1 cellular context compared by ENCODE assay signal in the genomic region with DNA sequence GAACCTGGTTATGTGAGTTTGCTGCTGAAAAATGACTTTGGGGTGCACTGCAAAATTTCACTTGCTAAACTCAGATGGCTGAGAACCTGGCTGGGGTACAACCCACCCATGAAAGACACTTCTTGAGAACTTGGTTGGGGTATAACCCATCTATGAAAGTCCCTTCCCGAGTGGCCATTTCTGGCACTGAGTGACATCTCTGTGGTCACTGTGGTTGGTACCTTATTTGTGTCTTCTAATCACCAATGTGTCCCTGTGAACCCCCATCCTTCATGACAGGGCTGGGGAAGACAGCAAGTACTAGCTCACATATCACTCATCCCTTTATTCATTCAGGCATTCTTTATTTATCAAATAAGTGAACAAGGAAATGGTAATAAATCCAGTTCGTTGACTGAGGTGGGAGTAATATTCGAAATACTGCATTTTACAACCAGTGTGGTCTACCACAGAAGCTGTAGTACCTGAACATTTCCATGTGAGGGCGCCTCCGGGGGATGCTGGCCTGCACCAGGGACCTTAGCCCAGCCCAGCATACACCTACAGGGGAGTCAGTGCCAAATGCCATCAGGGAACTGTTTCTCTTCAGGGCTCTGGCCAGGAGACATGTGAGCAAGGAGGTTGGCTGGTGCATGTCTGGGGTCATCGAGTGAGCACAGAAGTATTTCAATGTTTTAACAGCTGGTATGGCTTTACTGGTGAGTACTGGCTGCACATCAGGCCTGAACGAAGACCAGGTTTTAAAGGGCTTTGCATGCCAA.
TF ChIP-seq lines count a peak whose summit lies in the region.

No MANE protein-coding gene starts in this region.

TF ChIP-seq in HCT116, 20 proteins besides CTCF, POLR2A, EP300 and RAD21 (continued from another document):
- TF ChIP-seq, protein P1, sequence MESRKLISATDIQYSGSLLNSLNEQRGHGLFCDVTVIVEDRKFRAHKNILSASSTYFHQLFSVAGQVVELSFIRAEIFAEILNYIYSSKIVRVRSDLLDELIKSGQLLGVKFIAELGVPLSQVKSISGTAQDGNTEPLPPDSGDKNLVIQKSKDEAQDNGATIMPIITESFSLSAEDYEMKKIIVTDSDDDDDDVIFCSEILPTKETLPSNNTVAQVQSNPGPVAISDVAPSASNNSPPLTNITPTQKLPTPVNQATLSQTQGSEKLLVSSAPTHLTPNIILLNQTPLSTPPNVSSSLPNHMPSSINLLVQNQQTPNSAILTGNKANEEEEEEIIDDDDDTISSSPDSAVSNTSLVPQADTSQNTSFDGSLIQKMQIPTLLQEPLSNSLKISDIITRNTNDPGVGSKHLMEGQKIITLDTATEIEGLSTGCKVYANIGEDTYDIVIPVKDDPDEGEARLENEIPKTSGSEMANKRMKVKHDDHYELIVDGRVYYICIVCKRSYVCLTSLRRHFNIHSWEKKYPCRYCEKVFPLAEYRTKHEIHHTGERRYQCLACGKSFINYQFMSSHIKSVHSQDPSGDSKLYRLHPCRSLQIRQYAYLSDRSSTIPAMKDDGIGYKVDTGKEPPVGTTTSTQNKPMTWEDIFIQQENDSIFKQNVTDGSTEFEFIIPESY (IDR thresholded peaks at IDR 0.05; ENCODE audit: extremely low read depth, insufficient replicate concordance, low read length) = no peak
- TF ChIP-seq, protein P2, sequence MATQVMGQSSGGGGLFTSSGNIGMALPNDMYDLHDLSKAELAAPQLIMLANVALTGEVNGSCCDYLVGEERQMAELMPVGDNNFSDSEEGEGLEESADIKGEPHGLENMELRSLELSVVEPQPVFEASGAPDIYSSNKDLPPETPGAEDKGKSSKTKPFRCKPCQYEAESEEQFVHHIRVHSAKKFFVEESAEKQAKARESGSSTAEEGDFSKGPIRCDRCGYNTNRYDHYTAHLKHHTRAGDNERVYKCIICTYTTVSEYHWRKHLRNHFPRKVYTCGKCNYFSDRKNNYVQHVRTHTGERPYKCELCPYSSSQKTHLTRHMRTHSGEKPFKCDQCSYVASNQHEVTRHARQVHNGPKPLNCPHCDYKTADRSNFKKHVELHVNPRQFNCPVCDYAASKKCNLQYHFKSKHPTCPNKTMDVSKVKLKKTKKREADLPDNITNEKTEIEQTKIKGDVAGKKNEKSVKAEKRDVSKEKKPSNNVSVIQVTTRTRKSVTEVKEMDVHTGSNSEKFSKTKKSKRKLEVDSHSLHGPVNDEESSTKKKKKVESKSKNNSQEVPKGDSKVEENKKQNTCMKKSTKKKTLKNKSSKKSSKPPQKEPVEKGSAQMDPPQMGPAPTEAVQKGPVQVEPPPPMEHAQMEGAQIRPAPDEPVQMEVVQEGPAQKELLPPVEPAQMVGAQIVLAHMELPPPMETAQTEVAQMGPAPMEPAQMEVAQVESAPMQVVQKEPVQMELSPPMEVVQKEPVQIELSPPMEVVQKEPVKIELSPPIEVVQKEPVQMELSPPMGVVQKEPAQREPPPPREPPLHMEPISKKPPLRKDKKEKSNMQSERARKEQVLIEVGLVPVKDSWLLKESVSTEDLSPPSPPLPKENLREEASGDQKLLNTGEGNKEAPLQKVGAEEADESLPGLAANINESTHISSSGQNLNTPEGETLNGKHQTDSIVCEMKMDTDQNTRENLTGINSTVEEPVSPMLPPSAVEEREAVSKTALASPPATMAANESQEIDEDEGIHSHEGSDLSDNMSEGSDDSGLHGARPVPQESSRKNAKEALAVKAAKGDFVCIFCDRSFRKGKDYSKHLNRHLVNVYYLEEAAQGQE (IDR thresholded peaks at IDR 0.05; ENCODE audit: low read depth) = no peak
- TF ChIP-seq JUND (IDR thresholded peaks at IDR 0.05) (no peak), EZH2phosphoT487 (IDR thresholded peaks at IDR 0.05; ENCODE audit: borderline replicate concordance) (no peak), CEBPB (IDR thresholded peaks at IDR 0.05; ENCODE audit: low read depth) (no peak), ZFX (IDR thresholded peaks at IDR 0.05) (no peak), SP1 (IDR thresholded peaks at IDR 0.05; ENCODE audit: low read depth) (no peak)
